ENCODE assay signal across 8 cellular contexts in the genomic region with DNA sequence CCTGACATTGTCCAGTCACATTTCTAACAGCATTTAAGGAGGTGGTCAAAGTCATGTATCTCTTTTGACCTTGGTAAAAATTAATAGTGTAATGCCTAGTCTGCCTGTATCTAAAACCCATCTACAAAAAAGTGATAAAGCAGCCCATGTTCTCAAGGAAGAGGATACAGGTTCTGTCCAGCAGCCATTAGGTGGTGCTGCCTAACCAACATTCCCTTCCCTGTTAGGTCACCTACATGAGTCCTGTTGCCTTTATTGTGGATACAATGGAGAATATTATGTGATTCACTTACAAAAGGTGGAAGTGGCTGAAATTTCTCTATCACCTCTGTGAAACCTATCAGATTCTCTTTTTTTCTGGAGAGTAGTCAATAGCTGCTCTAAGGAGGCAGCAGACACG. TPM values are rescaled to one million over a fixed set of nuclear protein-coding genes. Genes with fewer than 3 reads are reported as not detected.
DNase-seq lines count a peak whose midpoint lies in the region; ATAC-seq and TF ChIP-seq lines count a peak whose summit lies in the region.

No MANE protein-coding gene starts in this region.

- no peak overlapping the region for H3K27ac Mint-ChIP-seq in HFFc6

- ATAC-seq in GM21723 (IDR thresholded peaks at IDR 0.05; ENCODE audit: unreplicated experiment) (peak; percentile 69), HG03520 (IDR thresholded peaks at IDR 0.05; ENCODE audit: unreplicated experiment) (no peak)

- H3K4me3 ChIP-seq in epithelial cell of esophagus (ENCODE audit: low read length), result no peak overlapping the region

- no peaks in the 10 kb centered on the region for H3K27me3 Mint-ChIP-seq in HFFc6 (ENCODE audit: insufficient read depth)

- TF ChIP-seq CTCF in epithelial cell of esophagus (IDR thresholded peaks at IDR 0.05; ENCODE audit: insufficient read depth, low read depth, low read length, missing control alignments) (peak; percentile 74), HFFc6 (IDR thresholded peaks at IDR 0.05) (no peak)

- peak; percentile 18 for DNase-seq in DMS114 treated with DMSO at 0.1 percent for 48 hours (lab: John Stamatoyannopoulos, UW; ENCODE audit: unreplicated experiment)
- peak; percentile 20 for DNase-seq in NCI-H524 treated with DMSO at 0.1 percent for 48 hours (lab: John Stamatoyannopoulos, UW)
- DNase-seq in epithelial cell of esophagus (ENCODE audit: low read depth), result peak; percentile 82
- DNase-seq in non-pigmented ciliary epithelial cell (ENCODE audit: low read depth), result peak; percentile 3
- DNase-seq in HFFc6, result no peak
- DNase-seq in activated CD4-positive, alpha-beta T cell treated with anti-CD3 and anti-CD28 coated beads, Interleukin-2, amount 50 U/mL, for 48 hours, result no peak

- H3K4me1 Mint-ChIP-seq in HFFc6 (ENCODE audit: low read depth), result no peaks in the 10 kb centered on the region

- no peak overlapping the region for H3K4me3 Mint-ChIP-seq in HFFc6

- peaks cover 37% of the 10 kb centered on the region for H3K9me3 Mint-ChIP-seq in HFFc6

- no peaks in the 10 kb centered on the region; the same call in 1 of the 2 replicates for H3K36me3 Mint-ChIP-seq in HFFc6 (ENCODE audit: low read depth)

RNA-seq across cellular contexts. Expression of a gene that starts 52.5 kb away (rescaled TPM):
- not detected for total RNA-seq in HFFc6 (2021; fragmentation: NEBNext Ultra II Directional; extraction: Animal tissue kit (Norgen Biotek cat#: 25700))

Comparison
In these comparisons a context has a peak if more than half of its experiments do, and no peak if none do; other contexts are left out.
1. DNase-seq: peak in DMS114 treated with DMSO at 0.1 percent for 48 hours (single experiment), NCI-H524 treated with DMSO at 0.1 percent for 48 hours (single experiment), epithelial cell of esophagus (single experiment) and non-pigmented ciliary epithelial cell (single experiment); none in HFFc6 (single experiment) and activated CD4-positive, alpha-beta T cell treated with anti-CD3 and anti-CD28 coated beads, Interleukin-2, amount 50 U/mL, for 48 hours (0 of 2).